In genomic region chr14:91282954-91283645, GRCh38 we compare ENCODE assay signal across 13 cellular contexts. TPM values are rescaled to one million over a fixed set of nuclear protein-coding genes. Genes with fewer than 3 reads are reported as not detected.
DNase-seq lines count a peak whose midpoint lies in the region; ATAC-seq and TF ChIP-seq lines count a peak whose summit lies in the region.
"Had no signal": no experiment of that assay in that cellular context is flagged by ENCODE, and none has a peak within 500 bp of the region (broad histone marks: within the 10 kb centered on the region; RNA-seq: fewer than 3 reads in every experiment).

No MANE protein-coding gene starts in this region.

- no peak for TF ChIP-seq RAD21 in SK-N-SH (IDR thresholded peaks at IDR 0.05; ENCODE audit: low read length)

- no peak for TF ChIP-seq EP300 in SK-N-SH (IDR thresholded peaks at IDR 0.05; ENCODE audit: borderline replicate concordance in 1 of 2, low read depth in 1 of 2, low read length in 1 of 2)

- no peak overlapping the region for H3K9ac ChIP-seq in SK-N-SH
- H3K9ac ChIP-seq: neural progenitor cell had no signal

- H3K4me1 Mint-ChIP-seq in activated naive CD8-positive, alpha-beta T cell treated with anti-CD3 and anti-CD28 coated beads, Interleukin-2, amount 50 U/mL, for 24 hours, result peaks cover 26% of the 10 kb centered on the region
- H3K4me1 Mint-ChIP-seq: neural progenitor cell had no signal

- CTCF ChIA-PET in SK-N-SH (lab: Yijun Ruan, JAX), result interaction anchor here (1.1 to 18.4 kb wide), 6 partner anchors 12 to 108 kb away, joined by 3 to 391 read pairs (median 6); no protein-coding TSS in a partner anchor

- intact Hi-C loops in head of caudate nucleus (cut with DNase I) (no loop called here), psoas muscle (cut with DNase I) (no loop called here)

- H3K4me1 ChIP-seq in SK-N-SH (ENCODE audit: control insufficient read depth in 1 of 2, insufficient read depth in 2 of 2, low read depth in 1 of 2, low read length in 1 of 2), result peaks cover 20 to 52% of the 10 kb centered on the region in 2 experiments; a peak in 3 of 4 replicates
- no peaks in the 10 kb centered on the region for H3K4me1 ChIP-seq in psoas muscle
- H3K4me1 ChIP-seq: neural progenitor cell had no signal

- H3K36me3 ChIP-seq in SK-N-SH (replicated peaks in 1 of 2; ENCODE audit: control insufficient read depth in 1 of 2, insufficient read depth in 2 of 2, low read length in 1 of 2) (no peaks in the 10 kb centered on the region), psoas muscle (ENCODE audit: insufficient read depth in 1 of 2, low read depth in 1 of 2) (peaks cover 0 to 4% of the 10 kb centered on the region in 2 donors)
- H3K36me3 ChIP-seq: neural progenitor cell had no signal

- H3K4me2 ChIP-seq in SK-N-SH, result no peak overlapping the region
- H3K4me2 ChIP-seq: neural progenitor cell, PC-9 had no signal

- H3K27me3 Mint-ChIP-seq in activated naive CD8-positive, alpha-beta T cell treated with anti-CD3 and anti-CD28 coated beads, Interleukin-2, amount 50 U/mL, for 24 hours, result no peaks in the 10 kb centered on the region

- TF ChIP-seq CTCF in SK-N-SH (IDR thresholded peaks at IDR 0.05), result no peak
- TF ChIP-seq CTCF in omental fat pad (IDR thresholded peaks at IDR 0.05), result no peak
- no peak for TF ChIP-seq CTCF in psoas muscle (IDR thresholded peaks at IDR 0.05)

- peak overlapping the region; percentile 45 to 99; a peak in 3 of 4 replicates for H3K27ac ChIP-seq in SK-N-SH (ENCODE audit: low read depth in 2 of 2, low read length in 1 of 2)
- no peak overlapping the region for H3K27ac ChIP-seq in psoas muscle
- H3K27ac ChIP-seq: 22Rv1, neural progenitor cell, PC-9 had no signal

- no peaks in the 10 kb centered on the region for H3K9me3 Mint-ChIP-seq in activated naive CD8-positive, alpha-beta T cell treated with anti-CD3 and anti-CD28 coated beads, Interleukin-2, amount 50 U/mL, for 24 hours
- H3K9me3 Mint-ChIP-seq: neural progenitor cell had no signal

- no peaks in the 10 kb centered on the region for H3K79me2 ChIP-seq in SK-N-SH (ENCODE audit: insufficient read depth)

- H4K20me1 ChIP-seq in SK-N-SH (ENCODE audit: insufficient read depth), result no peaks in the 10 kb centered on the region

- H3F3A ChIP-seq in SK-N-SH (replicated peaks; ENCODE audit: insufficient read depth), result no peaks in the 10 kb centered on the region

- H3K27ac Mint-ChIP-seq in activated naive CD8-positive, alpha-beta T cell treated with anti-CD3 and anti-CD28 coated beads, Interleukin-2, amount 50 U/mL, for 24 hours, result peak overlapping the region; percentile 54
- H3K27ac Mint-ChIP-seq: neural progenitor cell had no signal

- DNase-seq in SK-N-SH (no peak), M059J (ENCODE audit: low read depth) (peak; percentile 46), omental fat pad (ENCODE audit: low spot score) (no peak), head of caudate nucleus (no peak), NCI-H510A (lab: John Stamatoyannopoulos, UW) (no peak), psoas muscle (no peak)
- no peak for DNase-seq in activated naive CD8-positive, alpha-beta T cell treated with anti-CD3 and anti-CD28 coated beads, Interleukin-2, amount 50 U/mL, for 24 hours
- DNase-seq: hippocampal formation, MM.1S, PC-9 had no signal

- H3K27me3 ChIP-seq in SK-N-SH (ENCODE audit: insufficient read depth) (no peaks in the 10 kb centered on the region), psoas muscle (ENCODE audit: insufficient read depth in 3 of 3, low read length in 2 of 3) (no peaks in the 10 kb centered on the region)
- H3K27me3 ChIP-seq: neural progenitor cell had no signal

- no peaks in the 10 kb centered on the region for H3K9me2 ChIP-seq in SK-N-SH

- peaks cover 56% of the 10 kb centered on the region for H3K36me3 Mint-ChIP-seq in activated naive CD8-positive, alpha-beta T cell treated with anti-CD3 and anti-CD28 coated beads, Interleukin-2, amount 50 U/mL, for 24 hours (ENCODE audit: low read depth)

- POLR2A ChIA-PET in SK-N-SH (lab: Yijun Ruan, JAX), result interaction anchor here (3.0 kb wide), 1 partner anchor 26 kb away, joined by 17 read pairs; no protein-coding TSS in a partner anchor

- H3K4me3 ChIP-seq in SK-N-SH (ENCODE audit: low read depth in 2 of 2, low read length in 1 of 2), result no peak overlapping the region
- no peak overlapping the region for H3K4me3 ChIP-seq in psoas muscle
- H3K4me3 ChIP-seq: neural progenitor cell, PC-9 had no signal

- H3K9me3 ChIP-seq in SK-N-SH (no peaks in the 10 kb centered on the region), psoas muscle (no peaks in the 10 kb centered on the region)

- no peak overlapping the region for H3K4me3 Mint-ChIP-seq in activated naive CD8-positive, alpha-beta T cell treated with anti-CD3 and anti-CD28 coated beads, Interleukin-2, amount 50 U/mL, for 24 hours
- H3K4me3 Mint-ChIP-seq: neural progenitor cell had no signal

- ATAC-seq in SK-N-SH treated with all-trans-retinoic acid at 6 μM for 48 hours (no peak), omental fat pad (ENCODE audit: low FRiP score) (peak; percentile 21), psoas muscle (no peak)
- no peak for ATAC-seq in activated naive CD8-positive, alpha-beta T cell treated with anti-CD3 and anti-CD28 coated beads, Interleukin-2, amount 50 U/mL, for 24 hours

- peak overlapping the region; percentile 86; the same call in 1 of the 2 replicates for H2AFZ ChIP-seq in SK-N-SH (ENCODE audit: low read depth)
- H2AFZ ChIP-seq: neural progenitor cell, PC-9 had no signal

- WGBS in SK-N-SH (ENCODE audit: low lambda C conversion rate), result 93% methylated on average over 14 of the region's 14 CpGs
- 96 to 98% (median 97%) methylated on average over 14 of the region's 14 CpGs for WGBS in psoas muscle, 3 donors

TF ChIP-seq in SK-N-SH, 30 proteins besides CTCF, POLR2A, EP300 and RAD21 (continues in another document):
- no peak for TF ChIP-seq USF2 (IDR thresholded peaks at IDR 0.05; ENCODE audit: borderline replicate concordance, low read depth, low read length)

TF ChIP-seq in SK-N-SH treated with all-trans-retinoic acid at 6 μM for 48 hours, 23 proteins besides CTCF, POLR2A, EP300 and RAD21:
- TF ChIP-seq ZNF8 (CRISPR knock-in tag; IDR thresholded peaks at IDR 0.05) (no peak), ESRRG (CRISPR knock-in tag; IDR thresholded peaks at IDR 0.05) (no peak), PPARA (CRISPR knock-in tag; IDR thresholded peaks at IDR 0.05; ENCODE audit: borderline replicate concordance) (no peak), BACH2 (CRISPR knock-in tag; IDR thresholded peaks at IDR 0.05; ENCODE audit: borderline replicate concordance) (no peak), CSDC2 (CRISPR knock-in tag; IDR thresholded peaks at IDR 0.05) (no peak), CREB5 (CRISPR knock-in tag; IDR thresholded peaks at IDR 0.05; ENCODE audit: low read depth) (no peak), ZC3H10 (CRISPR knock-in tag; IDR thresholded peaks at IDR 0.05) (no peak), TCF4 (CRISPR knock-in tag; IDR thresholded peaks at IDR 0.05; ENCODE audit: borderline replicate concordance) (no peak)

RNA-seq across cellular contexts. Expression of gene GPR68, which starts 38.6 kb away (rescaled TPM):
- polyA plus RNA-seq in SK-N-SH (2012; rRNA removed) (0.18 and 0.62 TPM in 2 replicates), psoas muscle (under 1 TPM in 2 of 3 donors, not detected in 1; 0.03 to 0.15 TPM)
- polyA plus RNA-seq in SK-N-SH (2012; cell fraction: cytosol; rRNA removed), result 0.26 and 0.49 TPM in 2 replicates
- 0.63 and 1.2 TPM in 2 replicates for polyA plus RNA-seq in SK-N-SH (2012; cell fraction: nucleus; rRNA removed)
- total RNA-seq in M059J (2014; rRNA removed; shearing (Covaris generic)), result 0.71 and 1.6 TPM in 2 replicates
- total RNA-seq in omental fat pad (under 1 TPM in 3 of 4 donors, not detected in 1; 0.19 to 0.36 (median 0.19) TPM), psoas muscle (under 1 TPM; 0.08 to 0.27 (median 0.18) TPM)
- total RNA-seq: PC-9 had no signal
